8 cellular contexts compared by ENCODE assay signal in genomic region chr10:114925675-114926204, GRCh38. TPM values are rescaled to one million over a fixed set of nuclear protein-coding genes. Genes with fewer than 3 reads are reported as not detected.
A peak's percentile ranks its signal among the peaks of the same experiment; 100 is the strongest.
DNase-seq lines count a peak whose midpoint lies in the region; ATAC-seq, FAIRE-seq and TF ChIP-seq lines count a peak whose summit lies in the region.

No MANE protein-coding gene starts in this region.

- intact Hi-C loops in GM12878 (cut with micrococcal nuclease; ENCODE audit: unreplicated experiment): no loop called here
- intact Hi-C loops in left lung (cut with DNase I): no loop called here

- RAD21 ChIA-PET in GM12878 (lab: Charles Lee; ENCODE audit: unreplicated experiment): no interaction called here

- no peak for FAIRE-seq in GM12878 (lab: Jason Lieb, UNC)
- no peak for FAIRE-seq in small intestine (lab: Jason Lieb, UNC)

- peak; percentile 83 for ATAC-seq in GM21390 (IDR thresholded peaks at IDR 0.05; ENCODE audit: unreplicated experiment)
- peak; percentile 73 for ATAC-seq in HG03571 (IDR thresholded peaks at IDR 0.05; ENCODE audit: unreplicated experiment)
- ATAC-seq in GM12878: peak; percentile 80
- ATAC-seq in stimulated activated effector memory CD8-positive, alpha-beta T cell treated with anti-CD3 and anti-CD28 coated beads, Interleukin-12 subunit alpha, Interleukin-12 subunit beta, amount 100 ng/mL, for 72 hours: peak; percentile 98
- no peak for ATAC-seq in left lung

- H3K36me3 Mint-ChIP-seq in stimulated activated effector memory CD8-positive, alpha-beta T cell treated with anti-CD3 and anti-CD28 coated beads, Interleukin-12 subunit alpha, Interleukin-12 subunit beta, amount 100 ng/mL, for 72 hours: no peaks in the 10 kb centered on the region

- TF ChIP-seq EP300 in GM12878 (IDR thresholded peaks at IDR 0.05; ENCODE audit: borderline replicate concordance in 1 of 2, control insufficient read depth in 1 of 2, low read depth in 2 of 2, low read length in 2 of 2): peak in 1 of 2 experiments; percentile 21; a peak in 1 of 4 replicates

- no peaks in the 10 kb centered on the region for H3K36me3 ChIP-seq in GM06990 (ENCODE audit: control insufficient read depth, insufficient read depth, low read length)
- H3K36me3 ChIP-seq in GM12878 (ENCODE audit: control insufficient read depth in 2 of 2, insufficient read depth in 2 of 2, low read length in 1 of 2): no peaks in the 10 kb centered on the region
- no peaks in the 10 kb centered on the region for H3K36me3 ChIP-seq in small intestine (ENCODE audit: control insufficient read depth in 2 of 2, insufficient read depth in 2 of 2, low read length in 2 of 2)
- H3K36me3 ChIP-seq in left lung: no peaks in the 10 kb centered on the region

- H3K4me2 ChIP-seq in GM12878 (ENCODE audit: control insufficient read depth, insufficient read depth): peak overlapping the region; percentile 28; the same call in 1 of the 2 replicates

- no peak overlapping the region for H3K9ac ChIP-seq in GM12878 (ENCODE audit: control insufficient read depth, insufficient read depth, low read length)

- POLR2A ChIA-PET in GM12878 (lab: Charles Lee): no interaction called here

- in situ Hi-C loops in GM12878 (cut with MboI): no loop called here

- CTCF ChIA-PET in GM12878 (lab: Yijun Ruan, JAX): interaction anchor here (1.1 kb wide), 1 partner anchor 48 kb away, joined by 3 read pairs; no protein-coding TSS in a partner anchor

- TF ChIP-seq CTCF in GM06990 (IDR thresholded peaks at IDR 0.05; ENCODE audit: insufficient read depth, low read length, poor library complexity, severe bottlenecking) (no peak), GM12878 (IDR thresholded peaks at IDR 0.05 in 2 of 3, conservative IDR thresholded peaks at IDR 0.05 in 1 of 3; ENCODE audit: control insufficient read depth in 2 of 3, extremely low read depth in 1 of 3, insufficient read depth in 1 of 3, low read depth in 3 of 3, low read length in 3 of 3) (no peak), left lung (IDR thresholded peaks at IDR 0.05) (no peak)

- no peak overlapping the region for H3K27ac ChIP-seq in GM12878 (ENCODE audit: control insufficient read depth, insufficient read depth)
- H3K27ac ChIP-seq in small intestine (ENCODE audit: low read depth in 1 of 2, low read length in 1 of 2): no peak overlapping the region
- H3K27ac ChIP-seq in left lung: no peak overlapping the region

- DNase-seq in GM06990 (ENCODE audit: extremely low read depth, insufficient read length): peak; percentile 26
- DNase-seq in GM12878 (ENCODE audit: low read depth, low spot score): no peak
- DNase-seq in stimulated activated effector memory CD8-positive, alpha-beta T cell treated with anti-CD3 and anti-CD28 coated beads, Interleukin-12 subunit alpha, Interleukin-12 subunit beta, amount 100 ng/mL, for 72 hours (ENCODE audit: low spot score in 2 of 2): no peak
- DNase-seq in NOMO-1 treated with DMSO at 0.1 percent for 48 hours (lab: John Stamatoyannopoulos, UW; ENCODE audit: unreplicated experiment): no peak
- DNase-seq in small intestine: no peak
- no peak for DNase-seq in left lung

- H3K27ac Mint-ChIP-seq in stimulated activated effector memory CD8-positive, alpha-beta T cell treated with anti-CD3 and anti-CD28 coated beads, Interleukin-12 subunit alpha, Interleukin-12 subunit beta, amount 100 ng/mL, for 72 hours: peak overlapping the region; percentile 57

- no peaks in the 10 kb centered on the region for H3K79me2 ChIP-seq in GM12878 (ENCODE audit: control insufficient read depth, insufficient read depth, low read length)

- no peaks in the 10 kb centered on the region for H3K9me3 Mint-ChIP-seq in stimulated activated effector memory CD8-positive, alpha-beta T cell treated with anti-CD3 and anti-CD28 coated beads, Interleukin-12 subunit alpha, Interleukin-12 subunit beta, amount 100 ng/mL, for 72 hours

- no peaks in the 10 kb centered on the region for H3K27me3 ChIP-seq in GM06990 (replicated peaks; ENCODE audit: control insufficient read depth, insufficient read depth, low read length)
- H3K27me3 ChIP-seq in GM12878 (replicated peaks in 1 of 2; ENCODE audit: control insufficient read depth in 2 of 2, insufficient read depth in 2 of 2, low read length in 1 of 2): no peaks in the 10 kb centered on the region
- H3K27me3 ChIP-seq in small intestine (ENCODE audit: control insufficient read depth in 2 of 2, insufficient read depth in 2 of 2, low read length in 2 of 2): peaks cover 0 to 2% of the 10 kb centered on the region in 2 donors
- H3K27me3 ChIP-seq in left lung: no peaks in the 10 kb centered on the region

- 0% methylated on average over 2 of the region's 2 CpGs for WGBS in GM12878 (ENCODE audit: insufficient coverage, insufficient replicate concordance, low lambda C conversion rate, missing lambda C conversion rate)
- WGBS in small intestine, 3 donors: 46 to 71% (median 59%) methylated on average over 2 of the region's 2 CpGs

- H3K9me3 ChIP-seq in GM12878 (replicated peaks; ENCODE audit: control insufficient read depth, insufficient read depth, low read length): no peaks in the 10 kb centered on the region
- H3K9me3 ChIP-seq in small intestine (ENCODE audit: control insufficient read depth, low read depth): no peaks in the 10 kb centered on the region
- H3K9me3 ChIP-seq in left lung: no peaks in the 10 kb centered on the region

- no TSS peak for BruUV-seq in GM12878 (replicated peaks; lab: Mats Ljungman, UMichigan)

- no peaks in the 10 kb centered on the region for H3K4me1 ChIP-seq in GM12878 (ENCODE audit: control insufficient read depth, insufficient read depth, low read length)
- H3K4me1 ChIP-seq in small intestine (ENCODE audit: control insufficient read depth in 2 of 2, insufficient read depth in 1 of 2, low read depth in 1 of 2, low read length in 1 of 2): peaks cover 0 to 2% of the 10 kb centered on the region in 2 donors
- no peaks in the 10 kb centered on the region for H3K4me1 ChIP-seq in left lung

- peaks cover 12% of the 10 kb centered on the region for H3K4me1 Mint-ChIP-seq in stimulated activated effector memory CD8-positive, alpha-beta T cell treated with anti-CD3 and anti-CD28 coated beads, Interleukin-12 subunit alpha, Interleukin-12 subunit beta, amount 100 ng/mL, for 72 hours

- SMC1A ChIA-PET in GM12878 (lab: Charles Lee; ENCODE audit: uncharacterized antibody, unreplicated experiment): no interaction called here

- no peak for TF ChIP-seq RAD21 in GM12878 (IDR thresholded peaks at IDR 0.05; ENCODE audit: insufficient read depth, low read depth, low read length)

- peak overlapping the region; percentile 9 for H3K4me3 Mint-ChIP-seq in stimulated activated effector memory CD8-positive, alpha-beta T cell treated with anti-CD3 and anti-CD28 coated beads, Interleukin-12 subunit alpha, Interleukin-12 subunit beta, amount 100 ng/mL, for 72 hours

- no peak overlapping the region for H3K4me3 ChIP-seq in GM06990 (replicated peaks; ENCODE audit: low read depth, low read length)
- H3K4me3 ChIP-seq in GM12878: no peak overlapping the region
- H3K4me3 ChIP-seq in small intestine (ENCODE audit: low read depth in 1 of 2, low read length in 2 of 2): no peak overlapping the region
- no peak overlapping the region for H3K4me3 ChIP-seq in left lung

- no peak overlapping the region for H2AFZ ChIP-seq in GM12878 (ENCODE audit: control insufficient read depth, low read depth, low read length)

- H4K20me1 ChIP-seq in GM12878 (ENCODE audit: control insufficient read depth, insufficient read depth): no peaks in the 10 kb centered on the region

- TF ChIP-seq POLR2A in GM12878 (IDR thresholded peaks at IDR 0.05; ENCODE audit: low read depth, low read length): no peak

TF ChIP-seq in GM12878, 131 proteins besides CTCF, POLR2A, EP300 and RAD21 (continues in another document):
- TF ChIP-seq HSF1 (IDR thresholded peaks at IDR 0.05; ENCODE audit: low read depth, low read length) (no peak), HDAC6 (IDR thresholded peaks at IDR 0.05; ENCODE audit: unreplicated experiment) (no peak), JUNB (IDR thresholded peaks at IDR 0.05) (peak; percentile 78)

RNA-seq across cellular contexts. Expression of gene TRUB1, which starts 12.3 kb away (rescaled TPM):
- total RNA-seq in GM12878 (2013; cell fraction: nucleolus; rRNA removed): 25.7 and 27.2 TPM in 2 replicates
- 15.7 and 17.9 TPM in 2 replicates for total RNA-seq in GM12878 (2014; rRNA removed)
- total RNA-seq in GM12878 (2014; rRNA removed; fragmentation: Illumina TruSeq; extraction: Trizol): 19.4 and 20.3 TPM in 2 replicates
- 15.8 and 15.9 TPM in 2 replicates for total RNA-seq in GM12878 (2021)
- polyA plus RNA-seq in GM12878 (2011; ENCODE audit: low read depth): 3.8 TPM
- polyA plus RNA-seq in GM12878 (2011; rRNA removed): 16.1 and 29.9 TPM in 2 replicates
- polyA plus RNA-seq in GM12878 (2011; cell fraction: cytosol; rRNA removed): 6.5 and 6.9 TPM in 2 replicates
- polyA plus RNA-seq in GM12878 (2011; cell fraction: nucleus; rRNA removed): 6.5 and 8.7 TPM in 2 replicates
- polyA plus RNA-seq in GM12878 (2012): 5.5 and 8.4 TPM in 2 replicates
- polyA plus RNA-seq in GM12878 (2014; fragmentation: Illumina TruSeq; extraction: Trizol): 17.0 and 22.7 TPM in 2 replicates
- 10 to 100 TPM in 1 of 2 experiments, 1 to 10 TPM in 1; 8.1 to 10.4 TPM for polyA plus RNA-seq in GM12878 (2014; fragmentation: Nextera tagmentation; extraction: Ambion mirVana)
- polyA plus RNA-seq in GM12878 (2014; rRNA removed): 11.1 and 12.4 TPM in 2 replicates
- polyA plus RNA-seq in GM12878 (2016; fragmentation: Nextera tagmentation; extraction: Ambion mirVana): 10 to 100 TPM; 22.9 to 24.0 TPM
- 8.9 and 12.5 TPM in 2 replicates for polyA minus RNA-seq in GM12878 (2011; rRNA and poly(A)+ RNA removed)
- 5.0 and 8.4 TPM in 2 replicates for polyA minus RNA-seq in GM12878 (2011; cell fraction: cytosol; rRNA and poly(A)+ RNA removed)
- 9.7 and 13.3 TPM in 2 replicates for polyA minus RNA-seq in GM12878 (2011; cell fraction: nucleus; rRNA and poly(A)+ RNA removed)
- polyA plus RNA-seq in small intestine: 10 to 100 TPM in 1 of 3 donors, 1 to 10 TPM in 2; 3.0 to 11.5 (median 7.6) TPM
- 10 to 100 TPM; 11.8 to 14.7 TPM for total RNA-seq in left lung
